Comparison of ENCODE assay signal across 13 cellular contexts in genomic region chr3:149466192-149466591, GRCh38. TPM values are rescaled to one million over a fixed set of nuclear protein-coding genes. Genes with fewer than 3 reads are reported as not detected.
DNase-seq lines count a peak whose midpoint lies in the region; ATAC-seq and TF ChIP-seq lines count a peak whose summit lies in the region.
"Had no signal": no experiment of that assay in that cellular context is flagged by ENCODE, and none has a peak within 500 bp of the region (broad histone marks: within the 10 kb centered on the region; RNA-seq: fewer than 3 reads in every experiment).

No MANE protein-coding gene starts in this region.

- no peak overlapping the region for H3K4me3 Mint-ChIP-seq in endodermal cell
- H3K4me3 Mint-ChIP-seq: activated CD8-positive, alpha-beta T cell treated with anti-CD3 and anti-CD28 coated beads, Interleukin-2, amount 10 ng/mL, durations not matched to agents 7 days and 5 days; neural crest cell had no signal

- no peak overlapping the region for H3K9ac ChIP-seq in endodermal cell (ENCODE audit: extremely low read depth, low read length, poor library complexity, severe bottlenecking)

- peak overlapping the region; percentile 37 for H2AFZ ChIP-seq in ACC112 (ENCODE audit: low read length, unreplicated experiment)

- no peak for TF ChIP-seq CTCF in endodermal cell (conservative IDR thresholded peaks at IDR 0.05)
- TF ChIP-seq CTCF in lower lobe of right lung (IDR thresholded peaks at IDR 0.05), result no peak

- WGBS in endodermal cell (ENCODE audit: insufficient coverage in 1 of 2, insufficient read length in 1 of 2), 2 experiments, result 67 to 85% methylated on average over 1 to 4 of the region's 4 CpGs

- H3K36me3 Mint-ChIP-seq in endodermal cell (ENCODE audit: low read depth), result no peaks in the 10 kb centered on the region

- peaks cover 2% of the 10 kb centered on the region for H3K27me3 Mint-ChIP-seq in endodermal cell (ENCODE audit: insufficient read depth)

- intact Hi-C loops in lower lobe of right lung (cut with DNase I), result no loop called here

- H3K4me3 ChIP-seq in ACC112 (ENCODE audit: low read depth, low read length) (no peak overlapping the region), endodermal cell (ENCODE audit: low read length) (no peak overlapping the region), lower lobe of right lung (no peak overlapping the region)

- H3K27ac ChIP-seq in ACC112 (ENCODE audit: low read depth, low read length) (peak overlapping the region; percentile 80), endodermal cell (ENCODE audit: low read depth, low read length) (no peak overlapping the region), lower lobe of right lung (no peak overlapping the region)

- H3K27ac Mint-ChIP-seq in endodermal cell, result no peak overlapping the region
- H3K27ac Mint-ChIP-seq: activated CD8-positive, alpha-beta T cell treated with anti-CD3 and anti-CD28 coated beads, Interleukin-2, amount 10 ng/mL, durations not matched to agents 7 days and 5 days had no signal

- peak; percentile 59 to 78 for ATAC-seq in lower lobe of right lung
- ATAC-seq in HG02763 (IDR thresholded peaks at IDR 0.05; ENCODE audit: unreplicated experiment), result no peak
- ATAC-seq: activated CD8-positive, alpha-beta T cell treated with anti-CD3 and anti-CD28 coated beads, Interleukin-2, amount 10 ng/mL, durations not matched to agents 7 days and 5 days had no signal

- DNase-seq in LHCN-M2 (ENCODE audit: low read depth) (peak; percentile 96), endodermal cell (peak; percentile 63), lower lobe of right lung (no peak), mucosa of gallbladder (ENCODE audit: low spot score) (no peak), superior temporal gyrus (ENCODE audit: extremely low spot score) (no peak), NCI-H2081 treated with DMSO at 0.1 percent for 48 hours (lab: John Stamatoyannopoulos, UW) (no peak)
- DNase-seq: activated CD8-positive, alpha-beta T cell treated with anti-CD3 and anti-CD28 coated beads, Interleukin-2, amount 10 ng/mL, durations not matched to agents 7 days and 5 days; head of caudate nucleus; NCI-H524; trophoblast cell had no signal

- H3K9me3 ChIP-seq in endodermal cell (ENCODE audit: control insufficient read depth, low read length), result no peaks in the 10 kb centered on the region
- no peaks in the 10 kb centered on the region for H3K9me3 ChIP-seq in lower lobe of right lung

- no peaks in the 10 kb centered on the region for H3K27me3 ChIP-seq in ACC112 (ENCODE audit: insufficient read depth, low read length)
- H3K27me3 ChIP-seq in endodermal cell (ENCODE audit: control insufficient read depth, insufficient read depth, low read length, poor library complexity, severe bottlenecking), result no peaks in the 10 kb centered on the region
- H3K27me3 ChIP-seq in lower lobe of right lung (ENCODE audit: low read depth), result no peaks in the 10 kb centered on the region

- H3K36me3 ChIP-seq in ACC112 (ENCODE audit: insufficient read depth, low read length) (no peaks in the 10 kb centered on the region), endodermal cell (ENCODE audit: control insufficient read depth, insufficient read depth, low read length) (no peaks in the 10 kb centered on the region), lower lobe of right lung (no peaks in the 10 kb centered on the region)

- no peaks in the 10 kb centered on the region for H3K79me2 ChIP-seq in ACC112 (ENCODE audit: control insufficient read depth, insufficient read depth, low read length, unreplicated experiment)

- peaks cover 60% of the 10 kb centered on the region for H3K4me1 ChIP-seq in ACC112 (ENCODE audit: control insufficient read depth, insufficient read depth, low read length, unreplicated experiment)
- no peaks in the 10 kb centered on the region for H3K4me1 ChIP-seq in endodermal cell (ENCODE audit: control insufficient read depth, insufficient read depth, low read length)
- H3K4me1 ChIP-seq in lower lobe of right lung, result peaks cover 4% of the 10 kb centered on the region

- no peaks in the 10 kb centered on the region for H3K4me1 Mint-ChIP-seq in endodermal cell

- H3K9me3 Mint-ChIP-seq in endodermal cell, result no peaks in the 10 kb centered on the region

RNA-seq across cellular contexts. Expression of gene TM4SF4, which starts 8.3 kb away (rescaled TPM):
- total RNA-seq in LHCN-M2 (2014; rRNA removed), result 0.17 and 0.96 TPM in 2 replicates
- 0.28 TPM for polyA plus RNA-seq in LHCN-M2 (2012)
- not detected for total RNA-seq in endodermal cell
- not detected for polyA plus RNA-seq in endodermal cell (2013, experiment 1 of 2)
- polyA plus RNA-seq in endodermal cell (2013, experiment 2 of 2), result not detected
- total RNA-seq in lower lobe of right lung, result not detected
- 6,086 TPM for total RNA-seq in mucosa of gallbladder
- total RNA-seq: activated CD8-positive, alpha-beta T cell treated with anti-CD3 and anti-CD28 coated beads, Interleukin-2, amount 10 ng/mL, durations not matched to agents 7 days and 5 days; neural crest cell had no signal

Comparison
In these comparisons a context has a peak if more than half of its experiments do, and no peak if none do; other contexts are left out.
1. DNase-seq: peak in LHCN-M2 (single experiment) and endodermal cell (single experiment); none in lower lobe of right lung (single experiment), mucosa of gallbladder (single experiment), superior temporal gyrus (single experiment) and NCI-H2081 treated with DMSO at 0.1 percent for 48 hours (single experiment).
2. RNA of gene TM4SF4, which starts 8.3 kb away (total RNA-seq): 6,086 TPM in mucosa of gallbladder (single experiment); not detected in lower lobe of right lung (single experiment), 0.17 to 0.96 TPM in LHCN-M2 and not detected in endodermal cell; every median in the first group is over 1,000 times any median in the second.